12 cellular contexts compared by ENCODE assay signal in the genomic region with DNA sequence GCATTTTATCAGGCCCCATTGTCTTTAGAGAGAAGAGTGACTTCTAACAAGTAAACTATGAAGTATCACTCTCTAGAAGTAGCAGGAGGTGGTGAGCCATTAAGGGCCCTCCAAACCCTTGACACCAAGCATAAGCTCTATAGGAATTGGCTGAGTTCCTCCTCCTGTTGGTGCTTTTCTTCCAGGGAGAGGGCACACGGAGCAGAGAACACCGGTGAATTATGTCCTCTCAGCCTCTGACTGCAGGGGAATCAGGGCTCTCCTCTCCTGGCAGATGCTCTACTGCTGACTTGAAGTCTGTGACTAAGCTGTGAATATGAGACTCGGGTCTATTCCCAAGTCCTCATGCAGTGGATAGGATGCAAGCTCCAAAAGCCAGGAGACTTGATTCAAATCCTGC. TPM values are rescaled to one million over a fixed set of nuclear protein-coding genes. Genes with fewer than 3 reads are reported as not detected.
DNase-seq lines count a peak whose midpoint lies in the region; ATAC-seq and TF ChIP-seq lines count a peak whose summit lies in the region.
"Had no signal": no experiment of that assay in that cellular context is flagged by ENCODE, and none has a peak within 500 bp of the region (broad histone marks: within the 10 kb centered on the region; RNA-seq: fewer than 3 reads in every experiment).

No MANE protein-coding gene starts in this region.

- H3K36me3 Mint-ChIP-seq in central memory CD8-positive, alpha-beta T cell (ENCODE audit: insufficient read depth): peaks cover 7% of the 10 kb centered on the region
- H3K36me3 Mint-ChIP-seq: activated naive CD4-positive, alpha-beta T cell treated with anti-CD3 and anti-CD28 coated beads, Interleukin-2, amount 50 U/mL, for 72 hours; CD8-positive, alpha-beta T cell had no signal

- CTCF ChIA-PET in IMR-90 (lab: Yijun Ruan, JAX): no interaction called here

- peaks cover 12 to 69% of the 10 kb centered on the region in 2 experiments for H3K79me1 ChIP-seq in IMR-90 (ENCODE audit: low read depth in 1 of 2, low read length in 2 of 2)

- H3K27me3 ChIP-seq in IMR-90 (ENCODE audit: control insufficient read depth, insufficient read depth, low read length): no peaks in the 10 kb centered on the region
- no peaks in the 10 kb centered on the region for H3K27me3 ChIP-seq in muscle layer of colon (ENCODE audit: control insufficient read depth in 1 of 2, insufficient read depth in 2 of 2, low read length in 2 of 2)
- H3K27me3 ChIP-seq in MM.1S (replicated peaks; ENCODE audit: insufficient read depth, low read length): no peaks in the 10 kb centered on the region

- H3K9ac ChIP-seq in IMR-90 (ENCODE audit: low read depth, low read length) (no peak overlapping the region), muscle layer of colon (ENCODE audit: low read length) (no peak overlapping the region), MM.1S (ENCODE audit: low read length) (no peak overlapping the region)

- H3K4me1 ChIP-seq in IMR-90 (ENCODE audit: control insufficient read depth, insufficient read depth, low read length): peaks cover 19% of the 10 kb centered on the region
- peaks cover 59% of the 10 kb centered on the region for H3K4me1 ChIP-seq in muscle layer of colon (ENCODE audit: insufficient read depth, low read length)
- peaks cover 28% of the 10 kb centered on the region for H3K4me1 ChIP-seq in MM.1S (ENCODE audit: low read length)

- H4K91ac ChIP-seq in IMR-90 (ENCODE audit: insufficient read depth, low read depth, low read length): no peak overlapping the region

- no peak overlapping the region for H2AK9ac ChIP-seq in IMR-90 (replicated peaks; ENCODE audit: low read depth, low read length, poor library complexity)

- H2BK5ac ChIP-seq in IMR-90 (ENCODE audit: low read depth, low read length, poor library complexity, severe bottlenecking): no peak overlapping the region

- H2BK20ac ChIP-seq in IMR-90 (ENCODE audit: low read depth, low read length): no peak overlapping the region

- peaks cover 50% of the 10 kb centered on the region for H3K4me1 Mint-ChIP-seq in central memory CD8-positive, alpha-beta T cell

- 0 out of 2 replicates have a peak overlapping the region, but pooled peaks have one; percentile 46 for H3K14ac ChIP-seq in IMR-90 (replicated peaks; ENCODE audit: low read depth, low read length)

- H3K79me2 ChIP-seq in MM.1S (ENCODE audit: low read length): peaks cover 20% of the 10 kb centered on the region; the same call in 1 of the 2 replicates

- no peak overlapping the region for H4K8ac ChIP-seq in IMR-90 (ENCODE audit: low read depth in 2 of 2, low read length in 2 of 2)

- H2BK120ac ChIP-seq in IMR-90 (ENCODE audit: low read depth, low read length): 0 out of 2 replicates have a peak overlapping the region, but pooled peaks have one; percentile 3

- peak overlapping the region; percentile 75; the same call in 1 of the 2 replicates for H3K23ac ChIP-seq in IMR-90 (ENCODE audit: low read depth, low read length)

- dilution Hi-C loops in IMR-90 (cut with HindIII; ENCODE audit: low sequenced_read_pairs, unreplicated experiment): no loop called here

- no peak overlapping the region for H3K18ac ChIP-seq in IMR-90 (ENCODE audit: low read depth, low read length)

- WGBS in IMR-90 (ENCODE audit: extremely low coverage in 2 of 2, insufficient read length in 1 of 2), 2 experiments: no CpG with 5 or more reads among the region's 3 CpGs

- H3K4me3 ChIP-seq in IMR-90 (ENCODE audit: insufficient read depth, low read depth, low read length) (no peak overlapping the region), muscle layer of colon (ENCODE audit: low read depth in 1 of 2, low read length in 2 of 2) (no peak overlapping the region), MM.1S (ENCODE audit: low read length) (no peak overlapping the region)

- H4K20me1 ChIP-seq in IMR-90 (ENCODE audit: insufficient read depth, low read length) (no peaks in the 10 kb centered on the region; the same call in 1 of the 2 replicates), MM.1S (ENCODE audit: insufficient read depth, low read length) (no peaks in the 10 kb centered on the region)

- H3K36me3 ChIP-seq in IMR-90 (ENCODE audit: control insufficient read depth, insufficient read depth, low read length) (no peaks in the 10 kb centered on the region), muscle layer of colon (ENCODE audit: insufficient read depth, low read length) (no peaks in the 10 kb centered on the region), MM.1S (replicated peaks; ENCODE audit: insufficient read depth, low read length) (no peaks in the 10 kb centered on the region)

- BruUV-seq in IMR-90 (replicated peaks; lab: Mats Ljungman, UMichigan): no TSS peak

- POLR2A ChIA-PET in IMR-90 (lab: Charles Lee; ENCODE audit: unreplicated experiment): no interaction called here

- H3F3A ChIP-seq in MM.1S (ENCODE audit: insufficient read depth, low read length): peaks cover 9% of the 10 kb centered on the region; the same call in 1 of the 2 replicates

- H3K9me3 Mint-ChIP-seq in central memory CD8-positive, alpha-beta T cell: no peaks in the 10 kb centered on the region
- H3K9me3 Mint-ChIP-seq: activated naive CD4-positive, alpha-beta T cell treated with anti-CD3 and anti-CD28 coated beads, Interleukin-2, amount 50 U/mL, for 72 hours; CD8-positive, alpha-beta T cell had no signal

- H3K9me2 ChIP-seq in MM.1S (replicated peaks; ENCODE audit: insufficient read depth, low read length): no peaks in the 10 kb centered on the region

- intact Hi-C loops in IMR-90 (cut with micrococcal nuclease): no loop called here

- DNase-seq in DMS79 treated with DMSO at 0.1 percent for 48 hours (lab: John Stamatoyannopoulos, UW) (peak; percentile 53), IMR-90 (peak; percentile 72), NCI-H146 (lab: John Stamatoyannopoulos, UW) (no peak), MM.1S (no peak), ecto neural progenitor cell (ENCODE audit: low spot score) (no peak)
- DNase-seq in central memory CD8-positive, alpha-beta T cell (ENCODE audit: low spot score in 2 of 2): no peak
- DNase-seq: CD8-positive, alpha-beta T cell; hippocampal formation; NCI-H1436 treated with DMSO at 0.1 percent for 48 hours had no signal

- H3K27ac Mint-ChIP-seq in central memory CD8-positive, alpha-beta T cell (ENCODE audit: low read depth): peak overlapping the region; percentile 6
- H3K27ac Mint-ChIP-seq: activated naive CD4-positive, alpha-beta T cell treated with anti-CD3 and anti-CD28 coated beads, Interleukin-2, amount 50 U/mL, for 72 hours; CD8-positive, alpha-beta T cell had no signal

- no peaks in the 10 kb centered on the region for H3K27me3 Mint-ChIP-seq in central memory CD8-positive, alpha-beta T cell

- H2AFZ ChIP-seq in IMR-90 (replicated peaks; ENCODE audit: low read length, poor library complexity) (no peak overlapping the region), MM.1S (ENCODE audit: low read length) (no peak overlapping the region)

- peaks cover 36% of the 10 kb centered on the region for H3K9me1 ChIP-seq in IMR-90 (ENCODE audit: insufficient read depth, low read length)

- ATAC-seq in IMR-90 (ENCODE audit: low read depth): no peak
- no peak for ATAC-seq in central memory CD8-positive, alpha-beta T cell (replicated peaks; ENCODE audit: extremely low read depth, poor library complexity, severe bottlenecking)
- ATAC-seq in GM19023 (IDR thresholded peaks at IDR 0.05; ENCODE audit: unreplicated experiment): no peak
- ATAC-seq: activated naive CD4-positive, alpha-beta T cell treated with anti-CD3 and anti-CD28 coated beads, Interleukin-2, amount 50 U/mL, for 72 hours; CD8-positive, alpha-beta T cell had no signal

- no peak overlapping the region for H3K56ac ChIP-seq in IMR-90 (ENCODE audit: extremely low read depth, insufficient read depth, low read length)

- no peak for TF ChIP-seq POLR2A in IMR-90 (IDR thresholded peaks at IDR 0.05; ENCODE audit: low read depth, low read length)

- no peaks in the 10 kb centered on the region for H3K9me3 ChIP-seq in IMR-90 (ENCODE audit: control insufficient read depth, insufficient read depth, low read length)
- H3K9me3 ChIP-seq in muscle layer of colon (ENCODE audit: low read length): no peaks in the 10 kb centered on the region
- no peaks in the 10 kb centered on the region for H3K9me3 ChIP-seq in MM.1S (replicated peaks; ENCODE audit: insufficient read depth, low read length)

- in situ Hi-C loops in IMR-90 (cut with MboI; ENCODE audit: low sequenced_read_pairs): loop anchor here (5.0 kb wide), 1 partner anchor 40 kb away; no protein-coding TSS in a partner anchor

- H3K4ac ChIP-seq in IMR-90 (ENCODE audit: low read depth, low read length): no peak overlapping the region; the same call in 1 of the 2 replicates

- no peak overlapping the region; the same call in 1 of the 2 replicates for H2AK5ac ChIP-seq in IMR-90 (ENCODE audit: low read depth, low read length)

- H3K27ac ChIP-seq in IMR-90 (ENCODE audit: insufficient read depth, low read length) (no peak overlapping the region), muscle layer of colon (ENCODE audit: low read depth, low read length) (peak overlapping the region; percentile 48), MM.1S (ENCODE audit: low read length) (no peak overlapping the region)

- H4K5ac ChIP-seq in IMR-90 (ENCODE audit: low read depth, low read length): no peak overlapping the region

- no peak overlapping the region for H2BK15ac ChIP-seq in IMR-90 (ENCODE audit: low read depth, low read length)

- no peak overlapping the region for H3K4me2 ChIP-seq in IMR-90 (ENCODE audit: low read depth, low read length)
- H3K4me2 ChIP-seq in MM.1S (ENCODE audit: low read depth, low read length): no peak overlapping the region

- no peak overlapping the region for H3K4me3 Mint-ChIP-seq in central memory CD8-positive, alpha-beta T cell
- H3K4me3 Mint-ChIP-seq: CD8-positive, alpha-beta T cell had no signal

- TF ChIP-seq RAD21 in IMR-90 (IDR thresholded peaks at IDR 0.05; ENCODE audit: low read length): no peak

- no peak for TF ChIP-seq CTCF in IMR-90 (conservative IDR thresholded peaks at IDR 0.05; ENCODE audit: low read depth, low read length)
- TF ChIP-seq CTCF in MM.1S (IDR thresholded peaks at IDR 0.05; ENCODE audit: low read length): no peak

TF ChIP-seq in IMR-90, 13 proteins besides CTCF, POLR2A, EP300 and RAD21 (continues in another document):
- TF ChIP-seq MAZ (IDR thresholded peaks at IDR 0.05; ENCODE audit: borderline replicate concordance, low read depth, low read length) (no peak), RCOR1 (IDR thresholded peaks at IDR 0.05; ENCODE audit: insufficient replicate concordance, low read length) (no peak), SMC3 (IDR thresholded peaks at IDR 0.05; ENCODE audit: low read depth, low read length) (no peak), RFX5 (IDR thresholded peaks at IDR 0.05; ENCODE audit: low read depth, low read length) (no peak), NFE2L2 (IDR thresholded peaks at IDR 0.05; ENCODE audit: low read depth, low read length) (no peak)

RNA-seq across cellular contexts. Expression of a gene that starts 32.3 kb away (rescaled TPM):
- total RNA-seq in IMR-90 (2012; rRNA removed): 48.8 and 61.4 TPM in 2 replicates
- 8.4 and 9.1 TPM in 2 replicates for polyA plus RNA-seq in IMR-90 (2012; rRNA removed)
- polyA plus RNA-seq in IMR-90 (2012; cell fraction: cytosol; rRNA removed): 0.93 and 1.8 TPM in 2 replicates
- 1.9 and 26.7 TPM in 2 replicates for polyA plus RNA-seq in IMR-90 (2012; cell fraction: nucleus; rRNA removed; ENCODE audit: low replicate concordance)

RNA-seq across cellular contexts. Expression of a gene that starts 34.4 kb away (rescaled TPM):
- 1.1 TPM in 2 replicates for total RNA-seq in IMR-90 (2012; rRNA removed)
- 0.94 and 1.2 TPM in 2 replicates for polyA plus RNA-seq in IMR-90 (2012; rRNA removed)
- 0.29 and 0.55 TPM in 2 replicates for polyA plus RNA-seq in IMR-90 (2012; cell fraction: cytosol; rRNA removed)
- polyA plus RNA-seq in IMR-90 (2012; cell fraction: nucleus; rRNA removed; ENCODE audit: low replicate concordance): 0.41 and 0.61 TPM in 2 replicates
- total RNA-seq: CD8-positive, alpha-beta T cell had no signal

Comparison
In these comparisons a context has a peak if more than half of its experiments do, and no peak if none do; other contexts are left out.
1. DNase-seq: peak in DMS79 treated with DMSO at 0.1 percent for 48 hours (single experiment) and IMR-90 (single experiment); none in central memory CD8-positive, alpha-beta T cell (0 of 2), NCI-H146 (single experiment), MM.1S (single experiment) and ecto neural progenitor cell (single experiment).